17 cellular contexts compared by ENCODE assay signal in the genomic region with DNA sequence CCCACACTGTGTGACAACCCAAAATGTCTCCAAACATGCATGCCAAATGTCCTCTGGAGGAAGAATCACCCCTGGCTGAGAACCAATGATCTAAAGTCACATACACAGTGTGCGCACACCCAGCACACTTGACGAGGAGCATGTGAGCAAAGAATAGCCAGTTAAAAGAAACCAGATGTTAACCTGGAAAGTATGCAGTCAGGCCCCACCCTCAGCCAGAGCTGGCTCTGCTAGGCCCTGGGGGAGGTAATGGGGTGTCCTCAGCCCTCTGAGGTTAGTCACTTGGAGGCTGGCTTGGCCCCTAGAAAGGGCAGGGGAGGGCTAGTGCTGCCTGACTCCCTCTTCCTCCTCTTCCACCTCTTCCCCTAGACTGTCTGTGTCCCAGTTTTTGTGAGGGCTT. TPM values are rescaled to one million over a fixed set of nuclear protein-coding genes. Genes with fewer than 3 reads are reported as not detected.
DNase-seq lines count a peak whose midpoint lies in the region; ATAC-seq and TF ChIP-seq lines count a peak whose summit lies in the region.
"Had no signal": no experiment of that assay in that cellular context is flagged by ENCODE, and none has a peak within 500 bp of the region (broad histone marks: within the 10 kb centered on the region; RNA-seq: fewer than 3 reads in every experiment).

No MANE protein-coding gene starts in this region.

- no peaks in the 10 kb centered on the region for H3K4me1 ChIP-seq in gastroesophageal sphincter
- H3K4me1 ChIP-seq in A673 (ENCODE audit: insufficient read depth, low read length, poor library complexity, severe bottlenecking), result no peaks in the 10 kb centered on the region
- H3K4me1 ChIP-seq: gastrocnemius medialis, psoas muscle had no signal

- H3K4me3 ChIP-seq in WERI-Rb-1 (ENCODE audit: low read depth, low read length) (no peak overlapping the region), gastroesophageal sphincter (no peak overlapping the region), A673 (ENCODE audit: low read depth, low read length, poor library complexity, severe bottlenecking) (no peak overlapping the region)
- H3K4me3 ChIP-seq: A549, gastrocnemius medialis, PC-9, psoas muscle, thoracic aorta had no signal

- CTCF ChIA-PET in A673 (lab: Charles Lee), result no interaction called here

- no peak for TF ChIP-seq POLR2A in gastroesophageal sphincter (IDR thresholded peaks at IDR 0.05)

- no peak for TF ChIP-seq CTCF in WERI-Rb-1 (IDR thresholded peaks at IDR 0.05; ENCODE audit: low read depth, low read length)
- TF ChIP-seq CTCF in gastroesophageal sphincter (IDR thresholded peaks at IDR 0.05), result no peak
- no peak for TF ChIP-seq CTCF in A673 (conservative IDR thresholded peaks at IDR 0.05; ENCODE audit: low read depth, low read length)

- no TSS peak for BruUV-seq in A673 (replicated peaks; lab: Mats Ljungman, UMichigan)

- H3K27me3 ChIP-seq in WERI-Rb-1 (ENCODE audit: insufficient read depth, low read depth, severe bottlenecking) (no peaks in the 10 kb centered on the region), gastroesophageal sphincter (peaks cover 23% of the 10 kb centered on the region), A673 (replicated peaks; ENCODE audit: insufficient read depth, low read depth, low read length, poor library complexity) (no peaks in the 10 kb centered on the region)
- H3K27me3 ChIP-seq: gastrocnemius medialis had no signal

- DNase-seq in AG08395 (ENCODE audit: low spot score), result peak; percentile 75
- no peak for DNase-seq in WERI-Rb-1
- no peak for DNase-seq in A673 (ENCODE audit: low spot score)
- DNase-seq: activated T-cell treated with anti-CD3 and anti-CD28 coated beads, Interleukin-2, amount 50 U/mL, for 48 hours; gastrocnemius medialis; H7; Karpas-422; NCI-H1436; NCI-H510A treated with DMSO at 0.1 percent for 48 hours; psoas muscle had no signal

- WGBS in gastroesophageal sphincter (ENCODE audit: low coverage in 1 of 2), 2 donors, result 42% methylated on average over 2 of the region's 2 CpGs; no CpG with 5 or more reads in 1 of the 2 donors

- no peaks in the 10 kb centered on the region for H3K36me3 ChIP-seq in WERI-Rb-1
- H3K36me3 ChIP-seq in gastroesophageal sphincter, result no peaks in the 10 kb centered on the region
- no peaks in the 10 kb centered on the region for H3K36me3 ChIP-seq in A673 (ENCODE audit: insufficient read depth, low read length, poor library complexity, severe bottlenecking)
- H3K36me3 ChIP-seq: gastrocnemius medialis, thoracic aorta had no signal

- no peak for TF ChIP-seq EP300 in gastroesophageal sphincter (IDR thresholded peaks at IDR 0.05)

- intact Hi-C loops in A673 (cut with micrococcal nuclease; ENCODE audit: unreplicated experiment), result no loop called here

- H3K27ac ChIP-seq in WERI-Rb-1, result peak overlapping the region; percentile 4; the same call in 1 of the 2 replicates
- H3K27ac ChIP-seq in gastroesophageal sphincter, result no peak overlapping the region
- H3K27ac ChIP-seq in A673 (ENCODE audit: low read depth, low read length, poor library complexity, severe bottlenecking), result no peak overlapping the region
- H3K27ac ChIP-seq: A549, gastrocnemius medialis, PC-9, psoas muscle, thoracic aorta had no signal

- H3K9me3 ChIP-seq in WERI-Rb-1 (ENCODE audit: severe bottlenecking), result no peaks in the 10 kb centered on the region
- H3K9me3 ChIP-seq in gastroesophageal sphincter, result no peaks in the 10 kb centered on the region
- H3K9me3 ChIP-seq in A673 (ENCODE audit: low read depth, low read length, poor library complexity, severe bottlenecking), result no peaks in the 10 kb centered on the region
- H3K9me3 ChIP-seq: A549, gastrocnemius medialis, psoas muscle, thoracic aorta had no signal

- ATAC-seq in gastroesophageal sphincter (peak; percentile 77), HG02642 (IDR thresholded peaks at IDR 0.05; ENCODE audit: poor library complexity, unreplicated experiment) (no peak), HG03045 (IDR thresholded peaks at IDR 0.05; ENCODE audit: unreplicated experiment) (no peak)

- POLR2A ChIA-PET in A673 (lab: Charles Lee; ENCODE audit: low non-redundant PET), result no interaction called here

RNA-seq across cellular contexts. Expression of a gene that starts 15.2 kb away (rescaled TPM):
- total RNA-seq in gastroesophageal sphincter, result under 1 TPM in 1 of 4 donors, not detected in 3; 0.46 TPM
- total RNA-seq in A673 (2021), result not detected in 2 replicates
- total RNA-seq: gastrocnemius medialis, myocyte, PC-9, psoas muscle, thoracic aorta had no signal

RNA-seq across cellular contexts. Expression of a gene that starts 15.6 kb away (rescaled TPM):
- total RNA-seq in gastroesophageal sphincter (10 to 100 TPM in 1 of 4 donors, 1 to 10 TPM in 2, under 1 TPM in 1; 0.93 to 12.1 (median 1.4) TPM), A673 (2021) (0.04 and 0.15 TPM in 2 replicates)

RNA-seq across cellular contexts. Expression of a gene that starts 36.7 kb away (rescaled TPM):
- 1 to 10 TPM in 1 of 4 donors, under 1 TPM in 2, not detected in 1; 0.62 to 1.8 (median 0.81) TPM for total RNA-seq in gastroesophageal sphincter
- 1.7 and 2.0 TPM in 2 replicates for total RNA-seq in A673 (2021)

RNA-seq across cellular contexts. Expression of a gene that starts 59.6 kb away (rescaled TPM):
- total RNA-seq in gastroesophageal sphincter, result 10 to 100 TPM; 29.2 to 45.1 (median 34.8) TPM
- 50.0 and 52.0 TPM in 2 replicates for total RNA-seq in A673 (2021)
